ENCODE assay signal across 18 cellular contexts in the genomic region with DNA sequence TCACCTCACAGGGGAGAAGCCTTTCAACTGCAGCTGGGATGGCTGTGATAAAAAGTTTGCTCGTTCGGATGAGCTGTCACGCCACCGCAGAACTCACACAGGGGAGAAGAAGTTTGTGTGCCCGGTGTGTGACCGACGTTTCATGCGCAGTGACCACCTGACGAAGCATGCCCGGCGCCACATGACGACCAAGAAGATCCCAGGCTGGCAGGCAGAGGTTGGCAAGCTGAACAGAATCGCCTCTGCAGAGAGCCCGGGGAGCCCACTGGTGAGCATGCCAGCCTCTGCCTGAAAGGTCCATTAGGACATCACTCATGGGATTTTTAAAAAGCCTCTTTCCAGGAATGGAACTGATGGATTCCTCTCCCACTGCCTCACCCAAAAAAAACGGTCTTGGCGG. TPM values are rescaled to one million over a fixed set of nuclear protein-coding genes. Genes with fewer than 3 reads are reported as not detected.
DNase-seq lines count a peak whose midpoint lies in the region; ATAC-seq, FAIRE-seq and TF ChIP-seq lines count a peak whose summit lies in the region.
"Had no signal": no experiment of that assay in that cellular context is flagged by ENCODE, and none has a peak within 500 bp of the region (broad histone marks: within the 10 kb centered on the region; RNA-seq: fewer than 3 reads in every experiment).

No MANE protein-coding gene starts in this region.

- H3K9ac ChIP-seq in BLaER1 (peak overlapping the region; percentile 57; the same call in 1 of the 2 replicates), H1 (replicated peaks in 1 of 4; ENCODE audit: extremely low read depth in 1 of 4, low read depth in 3 of 4, low read length in 3 of 4) (no peak overlapping the region)

- no peak overlapping the region for H2AK5ac ChIP-seq in H1 (ENCODE audit: low read depth, low read length)

- no peaks in the 10 kb centered on the region for H3K79me1 ChIP-seq in H1 (ENCODE audit: low read depth, low read length)

- intact Hi-C loops in posterior vena cava (cut with DNase I): loop anchor here in 1 of 2 donors (5.0 kb wide), 1 partner anchor 250 kb away; no protein-coding TSS in a partner anchor

- no peak overlapping the region for H2BK20ac ChIP-seq in H1 (ENCODE audit: low read length)

- no peak overlapping the region for H2BK5ac ChIP-seq in H1 (ENCODE audit: low read depth, low read length)

- no peak for FAIRE-seq in H1 (lab: Jason Lieb, UNC)
- FAIRE-seq: A549, GM12878 had no signal

- no peak overlapping the region for H4K5ac ChIP-seq in H1 (ENCODE audit: insufficient read length, low read depth, low read length)

- H3K18ac ChIP-seq in H1 (ENCODE audit: extremely low read depth, low read length): no peak overlapping the region

- no peak overlapping the region for H2BK15ac ChIP-seq in H1 (ENCODE audit: low read length)

- TF ChIP-seq EP300 in H1 (IDR thresholded peaks at IDR 0.05; ENCODE audit: borderline replicate concordance in 1 of 2, low read depth in 2 of 2, low read length in 2 of 2): no peak

- H3K27ac Mint-ChIP-seq in activated CD8-positive, alpha-beta memory T cell treated with anti-CD3 and anti-CD28 coated beads, Interleukin-2, amount 10 ng/mL, durations not matched to agents 7 days and 5 days: peak overlapping the region; percentile 18
- H3K27ac Mint-ChIP-seq: CD8-positive, alpha-beta T cell had no signal

- H3K23ac ChIP-seq in H1 (ENCODE audit: insufficient read length): peak overlapping the region; percentile 9

- no peak overlapping the region for H2AFZ ChIP-seq in H1 (ENCODE audit: low read length)

- no peaks in the 10 kb centered on the region; the same call in 1 of the 2 replicates for H3K23me2 ChIP-seq in H1 (ENCODE audit: low read depth, low read length)

- no peak overlapping the region for H3K4ac ChIP-seq in H1 (replicated peaks; ENCODE audit: insufficient read length, low read depth, low read length)

- H3K4me2 ChIP-seq in BLaER1 (peak overlapping the region; percentile 76), H1 (ENCODE audit: insufficient read depth in 1 of 2, low read depth in 2 of 2, low read length in 2 of 2) (no peak overlapping the region)
- H3K4me2 ChIP-seq: A549 had no signal

- no peak overlapping the region for H3K4me3 Mint-ChIP-seq in activated CD8-positive, alpha-beta memory T cell treated with anti-CD3 and anti-CD28 coated beads, Interleukin-2, amount 10 ng/mL, durations not matched to agents 7 days and 5 days
- H3K4me3 Mint-ChIP-seq: CD8-positive, alpha-beta T cell had no signal

- H4K91ac ChIP-seq in H1 (replicated peaks; ENCODE audit: insufficient read length, low read length): no peak overlapping the region

- TF ChIP-seq CTCF in H1 (IDR thresholded peaks at IDR 0.05; ENCODE audit: control extremely low read depth in 1 of 3, insufficient read depth in 1 of 3, low read depth in 1 of 3, low read length in 3 of 3): no peak

- peaks cover 5% of the 10 kb centered on the region for H3K36me3 Mint-ChIP-seq in activated CD8-positive, alpha-beta memory T cell treated with anti-CD3 and anti-CD28 coated beads, Interleukin-2, amount 10 ng/mL, durations not matched to agents 7 days and 5 days

- peaks cover 80% of the 10 kb centered on the region for H3K36me3 ChIP-seq in BLaER1
- peaks cover 0 to 28% (median 2%) of the 10 kb centered on the region in 4 experiments; a peak in 2 of 8 replicates for H3K36me3 ChIP-seq in H1 (ENCODE audit: control insufficient read depth in 2 of 4, insufficient read depth in 4 of 4, low read length in 3 of 4)

- no peaks in the 10 kb centered on the region for H3K79me2 ChIP-seq in H1 (ENCODE audit: control insufficient read depth in 1 of 2, insufficient read depth in 2 of 2, low read length in 2 of 2)

- peaks cover 80% of the 10 kb centered on the region for H4K20me1 ChIP-seq in BLaER1
- H4K20me1 ChIP-seq in H1 (replicated peaks in 1 of 2; ENCODE audit: control insufficient read depth in 1 of 2, insufficient read depth in 2 of 2, low read length in 2 of 2): peaks cover 0 to 2% of the 10 kb centered on the region in 2 experiments

- ATAC-seq in activated CD8-positive, alpha-beta memory T cell treated with anti-CD3 and anti-CD28 coated beads, Interleukin-2, amount 10 ng/mL, durations not matched to agents 7 days and 5 days: no peak
- ATAC-seq: A549; CD8-positive, alpha-beta T cell; GM12878 had no signal

- TF ChIP-seq POLR2A in H1 (IDR thresholded peaks at IDR 0.05; ENCODE audit: control extremely low read depth in 1 of 2, low read depth in 2 of 2, low read length in 2 of 2): no peak

- TF ChIP-seq RAD21 in H1 (IDR thresholded peaks at IDR 0.05 in 1 of 2, conservative IDR thresholded peaks at IDR 0.05 in 1 of 2; ENCODE audit: low read depth in 2 of 2, low read length in 2 of 2): no peak

- no peak for DNase-seq in activated CD8-positive, alpha-beta memory T cell treated with anti-CD3 and anti-CD28 coated beads, Interleukin-2, amount 10 ng/mL, durations not matched to agents 7 days and 5 days
- DNase-seq in activated CD8-positive, alpha-beta memory T cell treated with anti-CD3 and anti-CD28 coated beads, Interleukin-2, amount 50 U/mL, for 4 hours: no peak
- DNase-seq in H1 (ENCODE audit: low read depth in 1 of 2, low spot score in 2 of 2) (no peak), posterior vena cava (ENCODE audit: low spot score) (peak; percentile 29), activated gamma-delta T cell (lab: John Stamatoyannopoulos, UW) (no peak), DMS79 treated with DMSO at 0.1 percent for 48 hours (lab: John Stamatoyannopoulos, UW) (no peak)
- no peak for DNase-seq in activated T-cell treated with anti-CD3 and anti-CD28 coated beads, Interleukin-2, amount 50 U/mL, for 48 hours
- DNase-seq: AML-193; Calu3; CD8-positive, alpha-beta T cell; DND-41; EL had no signal

- no peak overlapping the region for H3K14ac ChIP-seq in H1 (ENCODE audit: insufficient read length)

- H3K27ac ChIP-seq in BLaER1: 0 out of 2 replicates have a peak overlapping the region, but pooled peaks have one; percentile 0
- no peak overlapping the region for H3K27ac ChIP-seq in H1 (ENCODE audit: low read depth, low read length)
- H3K27ac ChIP-seq: 22Rv1, A549 had no signal

- no peaks in the 10 kb centered on the region for H3K27me3 Mint-ChIP-seq in activated CD8-positive, alpha-beta memory T cell treated with anti-CD3 and anti-CD28 coated beads, Interleukin-2, amount 10 ng/mL, durations not matched to agents 7 days and 5 days

- POLR2A ChIA-PET in H1 (lab: Charles Lee; ENCODE audit: partially characterized antibody): interaction anchor here (0.7 to 1.4 kb wide), 3 partner anchors 9 to 20 kb away, joined by 3 to 4 read pairs (median 4); a partner anchor contains a TSS

- no peak overlapping the region for H4K8ac ChIP-seq in H1 (ENCODE audit: extremely low read depth, insufficient read depth, low read length)

- H2BK12ac ChIP-seq in H1 (ENCODE audit: low read depth, low read length): no peak overlapping the region

- peaks cover 5% of the 10 kb centered on the region for H3K4me1 Mint-ChIP-seq in activated CD8-positive, alpha-beta memory T cell treated with anti-CD3 and anti-CD28 coated beads, Interleukin-2, amount 10 ng/mL, durations not matched to agents 7 days and 5 days

- no peak overlapping the region for H2BK120ac ChIP-seq in H1 (replicated peaks; ENCODE audit: low read depth, low read length)

- H3K9me3 ChIP-seq in BLaER1 (no peaks in the 10 kb centered on the region), H1 (ENCODE audit: insufficient read depth in 2 of 2, low read depth in 1 of 2, low read length in 1 of 2) (no peaks in the 10 kb centered on the region)
- H3K9me3 ChIP-seq: A549, HAP-1 had no signal

- CTCF ChIA-PET in activated CD8-positive, alpha-beta memory T cell treated with anti-CD3 and anti-CD28 coated beads, Interleukin-2, amount 10 ng/mL, durations not matched to agents 7 days and 5 days (lab: Charles Lee): interaction anchor here (2.0 to 10.3 kb wide), 3 partner anchors 20 to 238 kb away, joined by 10 to 169 read pairs (median 14); no protein-coding TSS in a partner anchor
- CTCF ChIA-PET in H1 (lab: Charles Lee; ENCODE audit: partially characterized antibody): interaction anchor here (0.6 to 2.2 kb wide), 11 partner anchors 8 to 275 kb away, joined by 3 to 8 read pairs (median 3); no protein-coding TSS in a partner anchor

- no peaks in the 10 kb centered on the region for H3K27me3 ChIP-seq in BLaER1
- H3K27me3 ChIP-seq in H1 (replicated peaks in 1 of 4; ENCODE audit: control insufficient read depth in 3 of 4, extremely low read depth in 1 of 4, insufficient read depth in 3 of 4, low read length in 3 of 4): no peaks in the 10 kb centered on the region

- 88% methylated on average over 16 of the region's 16 CpGs; no CpG with 5 or more reads in 1 of the 2 experiments for WGBS in H1 (ENCODE audit: extremely low coverage in 1 of 2, insufficient coverage in 1 of 2, insufficient read length in 1 of 2, insufficient replicate concordance in 2 of 2, low coverage in 1 of 2, low lambda C conversion rate in 2 of 2, missing lambda C conversion rate in 1 of 2), 2 experiments

- peaks cover 71% of the 10 kb centered on the region for H3K4me1 ChIP-seq in BLaER1
- peaks cover 0 to 5% (median under 1%) of the 10 kb centered on the region in 4 experiments; a peak in 3 of 7 replicates for H3K4me1 ChIP-seq in H1 (replicated peaks in 1 of 4; ENCODE audit: control insufficient read depth in 3 of 4, insufficient read depth in 4 of 4, low read length in 3 of 4)
- H3K4me1 ChIP-seq: A549 had no signal

- H3K9me3 Mint-ChIP-seq in activated CD8-positive, alpha-beta memory T cell treated with anti-CD3 and anti-CD28 coated beads, Interleukin-2, amount 10 ng/mL, durations not matched to agents 7 days and 5 days (ENCODE audit: low read depth): no peaks in the 10 kb centered on the region
- H3K9me3 Mint-ChIP-seq: CD8-positive, alpha-beta T cell had no signal

- H3K4me3 ChIP-seq in BLaER1: 0 out of 2 replicates have a peak overlapping the region, but pooled peaks have one; percentile 5
- no peak overlapping the region for H3K4me3 ChIP-seq in H1 (ENCODE audit: extremely low read depth in 1 of 4, insufficient read depth in 2 of 4, low read depth in 3 of 4, low read length in 4 of 4)
- H3K4me3 ChIP-seq: A549, GM12878, HAP-1 had no signal

- no peak overlapping the region for H3K56ac ChIP-seq in H1 (replicated peaks; ENCODE audit: insufficient read length, low read depth, low read length)

RNA-seq across cellular contexts. Expression of a gene that starts 8.9 kb away (rescaled TPM):
- 10 to 100 TPM; 10.4 to 11.0 TPM for total RNA-seq in activated CD8-positive, alpha-beta memory T cell treated with anti-CD3 and anti-CD28 coated beads, Interleukin-2, amount 10 ng/mL, durations not matched to agents 7 days and 5 days
- 4.6 and 6.4 TPM in 2 replicates for total RNA-seq in H1 (2021; fragmentation: NEBNext Ultra II Directional; extraction: Animal tissue kit (Norgen Biotek cat#: 25700))
- polyA plus RNA-seq in H1 (2011; rRNA removed): 8.6 and 10.1 TPM in 2 replicates
- polyA plus RNA-seq in H1 (2011; cell fraction: cytosol; rRNA removed): 8.1 TPM
- 7.3 TPM for polyA plus RNA-seq in H1 (2011; cell fraction: nucleus; rRNA removed)
- polyA plus RNA-seq in H1 (2012, experiment 1 of 2): 4.5 to 8.2 TPM (median 5.7 TPM) in 4 replicates
- polyA plus RNA-seq in H1 (2012, experiment 2 of 2): 1.9 TPM
- 3.8 TPM for polyA plus RNA-seq in H1 (2013, experiment 1 of 2)
- 4.2 TPM for polyA plus RNA-seq in H1 (2013, experiment 2 of 2)
- polyA minus RNA-seq in H1 (2011; rRNA and poly(A)+ RNA removed): 23.2 and 30.8 TPM in 2 replicates
- 7.7 TPM for polyA minus RNA-seq in H1 (2011; cell fraction: cytosol; rRNA and poly(A)+ RNA removed)
- polyA minus RNA-seq in H1 (2011; cell fraction: nucleus; rRNA and poly(A)+ RNA removed): 7.2 TPM
- 10 to 100 TPM; 25.0 to 55.4 TPM for total RNA-seq in posterior vena cava

RNA-seq across cellular contexts. Expression of a gene that starts 28.0 kb away (rescaled TPM):
- total RNA-seq in activated CD8-positive, alpha-beta memory T cell treated with anti-CD3 and anti-CD28 coated beads, Interleukin-2, amount 10 ng/mL, durations not matched to agents 7 days and 5 days: under 1 TPM in 1 of 2 experiments, not detected in 1; 0.75 TPM
- total RNA-seq in H1 (2021; fragmentation: NEBNext Ultra II Directional; extraction: Animal tissue kit (Norgen Biotek cat#: 25700)): 0.13 and 0.25 TPM in 2 replicates
- polyA plus RNA-seq in H1 (2011; rRNA removed): 0.09 and 0.57 TPM in 2 replicates
- 0.32 TPM for polyA plus RNA-seq in H1 (2011; cell fraction: cytosol; rRNA removed)
- 0.47 TPM for polyA plus RNA-seq in H1 (2011; cell fraction: nucleus; rRNA removed)
- 0.16 to 0.46 TPM (median 0.30 TPM) in 4 replicates for polyA plus RNA-seq in H1 (2012, experiment 1 of 2)
- polyA plus RNA-seq in H1 (2012, experiment 2 of 2): 0.17 TPM
- 0.59 TPM for polyA plus RNA-seq in H1 (2013, experiment 1 of 2)
- 0.28 TPM for polyA plus RNA-seq in H1 (2013, experiment 2 of 2)
- polyA minus RNA-seq in H1 (2011; rRNA and poly(A)+ RNA removed): 0.05 and 0.19 TPM in 2 replicates
- polyA minus RNA-seq in H1 (2011; cell fraction: cytosol; rRNA and poly(A)+ RNA removed): not detected
- polyA minus RNA-seq in H1 (2011; cell fraction: nucleus; rRNA and poly(A)+ RNA removed): not detected
- 1 to 10 TPM; 3.0 to 9.1 TPM for total RNA-seq in posterior vena cava
- total RNA-seq: CD8-positive, alpha-beta T cell; HT-29 had no signal
